In the genomic region with DNA sequence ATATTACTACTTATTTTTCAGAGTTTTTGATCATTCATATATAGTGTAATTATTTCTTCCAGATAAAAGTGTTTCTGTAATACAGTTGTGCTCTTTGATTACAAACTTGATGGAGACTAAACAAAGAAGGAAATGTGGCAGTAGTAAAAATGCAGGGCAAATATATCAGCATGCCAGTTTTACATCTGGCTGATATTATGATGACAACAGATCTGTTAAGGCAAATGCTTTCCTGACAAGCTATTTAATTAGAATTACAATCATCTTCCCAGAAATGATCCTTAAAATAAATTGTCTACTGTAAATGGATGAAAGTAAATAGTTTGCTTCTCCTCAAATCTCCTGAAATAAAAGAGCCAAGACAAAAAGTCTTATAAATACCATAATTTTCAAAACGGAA, we compare ENCODE assay signal across 18 cellular contexts.
DNase-seq lines count a peak whose midpoint lies in the region; FAIRE-seq and TF ChIP-seq lines count a peak whose summit lies in the region.
"Had no signal": no experiment of that assay in that cellular context is flagged by ENCODE, and none has a peak within 500 bp of the region (broad histone marks: within the 10 kb centered on the region; RNA-seq: fewer than 3 reads in every experiment).

No MANE protein-coding gene starts in this region.

- DNase-seq in D721Med (ENCODE audit: insufficient read length, low spot score) (no peak), DMS 273 treated with DMSO at 0.1 percent for 48 hours (lab: John Stamatoyannopoulos, UW) (peak; percentile 44), SK-N-DZ (ENCODE audit: low spot score) (peak; percentile 5), ovary (no peak), HTR-8/SVneo (ENCODE audit: insufficient read length, low spot score) (no peak), AML-193 (lab: John Stamatoyannopoulos, UW) (no peak)
- DNase-seq: BE2C; C1 segment of cervical spinal cord; CD4-positive, CD25-positive, alpha-beta regulatory T cell; CD8-positive, alpha-beta memory T cell; COR-L47; DMS79 treated with DMSO at 0.1 percent for 48 hours; GF-D8; HFFc6 had no signal

- H3K36me3 ChIP-seq in ovary, result no peaks in the 10 kb centered on the region
- H3K36me3 ChIP-seq: BE2C had no signal

- H3K4me1 ChIP-seq in ovary (ENCODE audit: insufficient read depth), result no peaks in the 10 kb centered on the region

- no peak for TF ChIP-seq POLR2A in ovary (IDR thresholded peaks at IDR 0.05)

- intact Hi-C loops in ovary (cut with DNase I), result no loop called here

- TF ChIP-seq CTCF in D721Med (IDR thresholded peaks at IDR 0.05; ENCODE audit: insufficient read depth, missing control alignments), result no peak
- no peak for TF ChIP-seq CTCF in ovary (IDR thresholded peaks at IDR 0.05)

- no peak overlapping the region for H3K4me3 ChIP-seq in ovary
- H3K4me3 ChIP-seq: GM23338 had no signal

- FAIRE-seq in D721Med (lab: Jason Lieb, UNC) (peak; percentile 91), colon (lab: Jason Lieb, UNC) (peak; percentile 57), HTR-8/SVneo (lab: Jason Lieb, UNC) (no peak)
- FAIRE-seq: H54, HepG2 had no signal

- 13 to 17% (median 17%) methylated on average over 1 of the region's 1 CpG for WGBS in ovary, 3 donors

- H3K27me3 ChIP-seq in ovary, result peaks cover 2% of the 10 kb centered on the region
- H3K27me3 ChIP-seq: BE2C had no signal

- no peak for TF ChIP-seq EP300 in ovary (IDR thresholded peaks at IDR 0.05)

- H3K9me3 ChIP-seq in ovary, result no peaks in the 10 kb centered on the region

- H3K27ac ChIP-seq in ovary, result no peak overlapping the region

Comparison
In these comparisons a context has a peak if more than half of its experiments do, and no peak if none do; other contexts are left out.
1. DNase-seq: peak in DMS 273 treated with DMSO at 0.1 percent for 48 hours (single experiment) and SK-N-DZ (single experiment); none in D721Med (single experiment), ovary (0 of 5), HTR-8/SVneo (single experiment) and AML-193 (0 of 2).